In genomic region chrX:119871245-119871598, GRCh38 we compare ENCODE assay signal across 8 cellular contexts. TPM values are rescaled to one million over a fixed set of nuclear protein-coding genes. Genes with fewer than 3 reads are reported as not detected.
A peak's percentile ranks its signal among the peaks of the same experiment; 100 is the strongest.
DNase-seq lines count a peak whose midpoint lies in the region; ATAC-seq and TF ChIP-seq lines count a peak whose summit lies in the region.

No MANE protein-coding gene starts in this region.

- H3K36me3 ChIP-seq in OCI-LY3 (replicated peaks; ENCODE audit: low read depth, low read length) = peaks cover 6% of the 10 kb centered on the region
- no peaks in the 10 kb centered on the region for H3K36me3 ChIP-seq in ectodermal cell (ENCODE audit: control insufficient read depth, insufficient read depth, low read length)
- H3K36me3 ChIP-seq in muscle layer of colon (ENCODE audit: insufficient read depth, low read length) = no peaks in the 10 kb centered on the region

- H2AFZ ChIP-seq in OCI-LY3 (ENCODE audit: low read depth, low read length) = peak overlapping the region; percentile 64

- peak; percentile 23 for ATAC-seq in GM18861 (IDR thresholded peaks at IDR 0.05; ENCODE audit: unreplicated experiment)

- TF ChIP-seq CTCF in HFFc6 (IDR thresholded peaks at IDR 0.05) (no peak), OCI-LY3 (IDR thresholded peaks at IDR 0.05; ENCODE audit: low read depth, low read length) (no peak)

- H3K27ac ChIP-seq in OCI-LY3 (ENCODE audit: low read length) = peak overlapping the region; percentile 91
- H3K27ac ChIP-seq in ectodermal cell (ENCODE audit: insufficient read depth, low read depth, low read length, poor library complexity, severe bottlenecking) = no peak overlapping the region
- H3K27ac ChIP-seq in muscle layer of colon (ENCODE audit: low read depth, low read length) = peak overlapping the region; percentile 85

- 0 to 1% methylated on average over 26 of the region's 26 CpGs for WGBS in ectodermal cell, 2 experiments

- peak overlapping the region; percentile 93 for H3K27ac Mint-ChIP-seq in HFFc6

- peaks cover 16% of the 10 kb centered on the region for H3K4me1 Mint-ChIP-seq in HFFc6 (ENCODE audit: low read depth)

- H3K4me1 ChIP-seq in OCI-LY3 (ENCODE audit: low read length) (peaks cover 6% of the 10 kb centered on the region; the same call in 1 of the 2 replicates), ectodermal cell (ENCODE audit: control insufficient read depth, insufficient read depth, low read length) (no peaks in the 10 kb centered on the region), muscle layer of colon (ENCODE audit: insufficient read depth, low read length) (no peaks in the 10 kb centered on the region)

- H3K79me2 ChIP-seq in OCI-LY3 (ENCODE audit: low read length) = peaks cover 53% of the 10 kb centered on the region

- H3K27me3 Mint-ChIP-seq in HFFc6 (ENCODE audit: insufficient read depth) = peaks cover 1% of the 10 kb centered on the region; the same call in 1 of the 2 replicates

- H3K9me3 ChIP-seq in OCI-LY3 (ENCODE audit: insufficient read depth, low read length) = no peaks in the 10 kb centered on the region
- H3K9me3 ChIP-seq in ectodermal cell (ENCODE audit: control insufficient read depth, low read length) = no peaks in the 10 kb centered on the region
- no peaks in the 10 kb centered on the region for H3K9me3 ChIP-seq in muscle layer of colon (ENCODE audit: low read length)

- peak overlapping the region; percentile 97 for H3K4me3 Mint-ChIP-seq in HFFc6

- H3K4me2 ChIP-seq in OCI-LY3 (ENCODE audit: low read length) = peak overlapping the region; percentile 85

- no peak for DNase-seq in HFFc6
- no peak for DNase-seq in NCI-H1092 treated with DMSO at 0.1 percent for 48 hours (lab: John Stamatoyannopoulos, UW)
- no peak for DNase-seq in A172 (ENCODE audit: low spot score)
- DNase-seq in ecto neural progenitor cell (ENCODE audit: low spot score) = no peak

- H3K9ac ChIP-seq in OCI-LY3 (ENCODE audit: low read length) = peak overlapping the region; percentile 98
- H3K9ac ChIP-seq in muscle layer of colon (ENCODE audit: low read length) = peak overlapping the region; percentile 44

- H3K36me3 Mint-ChIP-seq in HFFc6 (ENCODE audit: low read depth) = peaks cover 5% of the 10 kb centered on the region; the same call in 1 of the 2 replicates

- H3K4me3 ChIP-seq in OCI-LY3 (ENCODE audit: low read length) (peak overlapping the region; percentile 99), ectodermal cell (ENCODE audit: insufficient read depth, low read depth, low read length) (peak overlapping the region; percentile 71), muscle layer of colon (ENCODE audit: low read depth in 1 of 2, low read length in 2 of 2) (peak overlapping the region; percentile 74 to 77)

- no peaks in the 10 kb centered on the region for H4K20me1 ChIP-seq in OCI-LY3 (ENCODE audit: insufficient read depth, low read length)

- H3K27me3 ChIP-seq in OCI-LY3 (ENCODE audit: low read depth, low read length) = no peaks in the 10 kb centered on the region
- H3K27me3 ChIP-seq in ectodermal cell (ENCODE audit: control insufficient read depth, insufficient read depth, low read length, poor library complexity, severe bottlenecking) = no peaks in the 10 kb centered on the region
- H3K27me3 ChIP-seq in muscle layer of colon (ENCODE audit: control insufficient read depth in 1 of 2, insufficient read depth in 2 of 2, low read length in 2 of 2) = no peaks in the 10 kb centered on the region

- no peaks in the 10 kb centered on the region for H3K9me3 Mint-ChIP-seq in HFFc6

RNA-seq across cellular contexts. Expression of gene RNF113A, which starts 0.3 kb away (rescaled TPM):
- total RNA-seq in HFFc6 (2021; fragmentation: NEBNext Ultra II Directional; extraction: Animal tissue kit (Norgen Biotek cat#: 25700)) = 10 to 100 TPM; 12.2 to 17.0 (median 14.9) TPM
- polyA plus RNA-seq in ectodermal cell (2013, experiment 1 of 4) = 13.8 TPM
- 9.8 TPM for polyA plus RNA-seq in ectodermal cell (2013, experiment 2 of 4)
- 12.7 TPM for polyA plus RNA-seq in ectodermal cell (2013, experiment 3 of 4)
- polyA plus RNA-seq in ectodermal cell (2013, experiment 4 of 4) = 14.2 TPM
- 6.6 and 7.8 TPM in 2 replicates for total RNA-seq in A172 (2014; rRNA removed; shearing (Covaris generic))

RNA-seq across cellular contexts. Expression of gene NDUFA1, which starts 0.4 kb away (rescaled TPM):
- total RNA-seq in HFFc6 (2021; fragmentation: NEBNext Ultra II Directional; extraction: Animal tissue kit (Norgen Biotek cat#: 25700)) = 100 to 1,000 TPM in 2 of 6 experiments, 10 to 100 TPM in 4; 70.0 to 114 (median 97.1) TPM
- polyA plus RNA-seq in ectodermal cell (2013, experiment 1 of 4) = 92.8 TPM
- polyA plus RNA-seq in ectodermal cell (2013, experiment 2 of 4) = 86.2 TPM
- 74.3 TPM for polyA plus RNA-seq in ectodermal cell (2013, experiment 3 of 4)
- 95.9 TPM for polyA plus RNA-seq in ectodermal cell (2013, experiment 4 of 4)
- total RNA-seq in A172 (2014; rRNA removed; shearing (Covaris generic)) = 55.7 and 60.9 TPM in 2 replicates

RNA-seq across cellular contexts. Expression of gene UPF3B, which starts 18.5 kb away (rescaled TPM):
- 1 to 10 TPM; 5.1 to 7.2 (median 6.5) TPM for total RNA-seq in HFFc6 (2021; fragmentation: NEBNext Ultra II Directional; extraction: Animal tissue kit (Norgen Biotek cat#: 25700))
- polyA plus RNA-seq in ectodermal cell (2013, experiment 1 of 4) = 46.2 TPM
- 47.6 TPM for polyA plus RNA-seq in ectodermal cell (2013, experiment 2 of 4)
- polyA plus RNA-seq in ectodermal cell (2013, experiment 3 of 4) = 39.0 TPM
- 41.9 TPM for polyA plus RNA-seq in ectodermal cell (2013, experiment 4 of 4)
- total RNA-seq in A172 (2014; rRNA removed; shearing (Covaris generic)) = 1.8 and 2.3 TPM in 2 replicates

RNA-seq across cellular contexts. Expression of gene AKAP14, which starts 24.5 kb away (rescaled TPM):
- total RNA-seq in HFFc6 (2021; fragmentation: NEBNext Ultra II Directional; extraction: Animal tissue kit (Norgen Biotek cat#: 25700)) = not detected
- polyA plus RNA-seq in ectodermal cell (2013, experiment 1 of 4) = not detected
- 0.78 TPM for polyA plus RNA-seq in ectodermal cell (2013, experiment 2 of 4)
- 0.96 TPM for polyA plus RNA-seq in ectodermal cell (2013, experiment 3 of 4)
- polyA plus RNA-seq in ectodermal cell (2013, experiment 4 of 4) = not detected
- not detected in 2 replicates for total RNA-seq in A172 (2014; rRNA removed; shearing (Covaris generic))
